ENCODE assay signal across 1 cellular context in genomic region chr9:71854811-71855210, GRCh38.
TF ChIP-seq lines count a peak whose summit lies in the region.

No MANE protein-coding gene starts in this region.

TF ChIP-seq in GM23338, 12 proteins besides CTCF, POLR2A, EP300 and RAD21 (continued from another document):
- TF ChIP-seq, protein P1, sequence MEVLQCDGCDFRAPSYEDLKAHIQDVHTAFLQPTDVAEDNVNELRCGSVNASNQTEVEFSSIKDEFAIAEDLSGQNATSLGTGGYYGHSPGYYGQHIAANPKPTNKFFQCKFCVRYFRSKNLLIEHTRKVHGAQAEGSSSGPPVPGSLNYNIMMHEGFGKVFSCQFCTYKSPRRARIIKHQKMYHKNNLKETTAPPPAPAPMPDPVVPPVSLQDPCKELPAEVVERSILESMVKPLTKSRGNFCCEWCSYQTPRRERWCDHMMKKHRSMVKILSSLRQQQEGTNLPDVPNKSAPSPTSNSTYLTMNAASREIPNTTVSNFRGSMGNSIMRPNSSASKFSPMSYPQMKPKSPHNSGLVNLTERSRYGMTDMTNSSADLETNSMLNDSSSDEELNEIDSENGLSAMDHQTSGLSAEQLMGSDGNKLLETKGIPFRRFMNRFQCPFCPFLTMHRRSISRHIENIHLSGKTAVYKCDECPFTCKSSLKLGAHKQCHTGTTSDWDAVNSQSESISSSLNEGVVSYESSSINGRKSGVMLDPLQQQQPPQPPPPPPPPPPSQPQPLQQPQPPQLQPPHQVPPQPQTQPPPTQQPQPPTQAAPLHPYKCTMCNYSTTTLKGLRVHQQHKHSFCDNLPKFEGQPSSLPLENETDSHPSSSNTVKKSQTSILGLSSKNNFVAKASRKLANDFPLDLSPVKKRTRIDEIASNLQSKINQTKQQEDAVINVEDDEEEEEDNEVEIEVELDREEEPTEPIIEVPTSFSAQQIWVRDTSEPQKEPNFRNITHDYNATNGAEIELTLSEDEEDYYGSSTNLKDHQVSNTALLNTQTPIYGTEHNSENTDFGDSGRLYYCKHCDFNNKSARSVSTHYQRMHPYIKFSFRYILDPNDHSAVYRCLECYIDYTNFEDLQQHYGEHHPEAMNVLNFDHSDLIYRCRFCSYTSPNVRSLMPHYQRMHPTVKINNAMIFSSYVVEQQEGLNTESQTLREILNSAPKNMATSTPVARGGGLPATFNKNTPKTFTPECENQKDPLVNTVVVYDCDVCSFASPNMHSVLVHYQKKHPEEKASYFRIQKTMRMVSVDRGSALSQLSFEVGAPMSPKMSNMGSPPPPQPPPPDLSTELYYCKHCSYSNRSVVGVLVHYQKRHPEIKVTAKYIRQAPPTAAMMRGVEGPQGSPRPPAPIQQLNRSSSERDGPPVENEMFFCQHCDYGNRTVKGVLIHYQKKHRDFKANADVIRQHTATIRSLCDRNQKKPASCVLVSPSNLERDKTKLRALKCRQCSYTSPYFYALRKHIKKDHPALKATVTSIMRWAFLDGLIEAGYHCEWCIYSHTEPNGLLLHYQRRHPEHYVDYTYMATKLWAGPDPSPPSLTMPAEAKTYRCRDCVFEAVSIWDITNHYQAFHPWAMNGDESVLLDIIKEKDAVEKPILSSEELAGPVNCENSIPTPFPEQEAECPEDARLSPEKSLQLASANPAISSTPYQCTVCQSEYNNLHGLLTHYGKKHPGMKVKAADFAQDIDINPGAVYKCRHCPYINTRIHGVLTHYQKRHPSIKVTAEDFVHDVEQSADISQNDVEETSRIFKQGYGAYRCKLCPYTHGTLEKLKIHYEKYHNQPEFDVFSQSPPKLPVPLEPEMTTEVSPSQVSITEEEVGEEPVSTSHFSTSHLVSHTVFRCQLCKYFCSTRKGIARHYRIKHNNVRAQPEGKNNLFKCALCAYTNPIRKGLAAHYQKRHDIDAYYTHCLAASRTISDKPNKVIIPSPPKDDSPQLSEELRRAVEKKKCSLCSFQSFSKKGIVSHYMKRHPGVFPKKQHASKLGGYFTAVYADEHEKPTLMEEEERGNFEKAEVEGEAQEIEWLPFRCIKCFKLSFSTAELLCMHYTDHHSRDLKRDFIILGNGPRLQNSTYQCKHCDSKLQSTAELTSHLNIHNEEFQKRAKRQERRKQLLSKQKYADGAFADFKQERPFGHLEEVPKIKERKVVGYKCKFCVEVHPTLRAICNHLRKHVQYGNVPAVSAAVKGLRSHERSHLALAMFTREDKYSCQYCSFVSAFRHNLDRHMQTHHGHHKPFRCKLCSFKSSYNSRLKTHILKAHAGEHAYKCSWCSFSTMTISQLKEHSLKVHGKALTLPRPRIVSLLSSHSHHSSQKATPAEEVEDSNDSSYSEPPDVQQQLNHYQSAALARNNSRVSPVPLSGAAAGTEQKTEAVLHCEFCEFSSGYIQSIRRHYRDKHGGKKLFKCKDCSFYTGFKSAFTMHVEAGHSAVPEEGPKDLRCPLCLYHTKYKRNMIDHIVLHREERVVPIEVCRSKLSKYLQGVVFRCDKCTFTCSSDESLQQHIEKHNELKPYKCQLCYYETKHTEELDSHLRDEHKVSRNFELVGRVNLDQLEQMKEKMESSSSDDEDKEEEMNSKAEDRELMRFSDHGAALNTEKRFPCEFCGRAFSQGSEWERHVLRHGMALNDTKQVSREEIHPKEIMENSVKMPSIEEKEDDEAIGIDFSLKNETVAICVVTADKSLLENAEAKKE (CRISPR knock-in tag; IDR thresholded peaks at IDR 0.05), result no peak
- TF ChIP-seq JUNB (IDR thresholded peaks at IDR 0.05; ENCODE audit: unreplicated experiment) (no peak), ZNF114 (CRISPR knock-in tag; IDR thresholded peaks at IDR 0.05) (no peak), CREB1 (CRISPR knock-in tag; IDR thresholded peaks at IDR 0.05; ENCODE audit: low read depth) (no peak), NANOG (IDR thresholded peaks at IDR 0.05; ENCODE audit: borderline replicate concordance) (no peak)
